1 cellular context compared by ENCODE assay signal in genomic region chr2:18643532-18644462, GRCh38.
TF ChIP-seq lines count a peak whose summit lies in the region.

No MANE protein-coding gene starts in this region.

TF ChIP-seq in WTC11, 78 proteins besides CTCF, POLR2A, EP300 and RAD21 (continued from another document):
- no peak for TF ChIP-seq AR (CRISPR knock-in tag; IDR thresholded peaks at IDR 0.05)
- TF ChIP-seq ZSCAN18 (CRISPR knock-in tag; IDR thresholded peaks at IDR 0.05) = no peak
- TF ChIP-seq EMX1 (CRISPR knock-in tag; IDR thresholded peaks at IDR 0.05) = no peak
- TF ChIP-seq FOXJ3 (CRISPR knock-in tag; IDR thresholded peaks at IDR 0.05; ENCODE audit: borderline replicate concordance) = no peak
- no peak for TF ChIP-seq PRRX2 (CRISPR knock-in tag; IDR thresholded peaks at IDR 0.05)
- no peak for TF ChIP-seq FOXP1 (CRISPR knock-in tag; IDR thresholded peaks at IDR 0.05; ENCODE audit: borderline replicate concordance)
- no peak for TF ChIP-seq KAT7 (CRISPR knock-in tag; IDR thresholded peaks at IDR 0.05; ENCODE audit: borderline replicate concordance)
- no peak for TF ChIP-seq ZNF281 (CRISPR knock-in tag; IDR thresholded peaks at IDR 0.05)
- TF ChIP-seq, protein P1, sequence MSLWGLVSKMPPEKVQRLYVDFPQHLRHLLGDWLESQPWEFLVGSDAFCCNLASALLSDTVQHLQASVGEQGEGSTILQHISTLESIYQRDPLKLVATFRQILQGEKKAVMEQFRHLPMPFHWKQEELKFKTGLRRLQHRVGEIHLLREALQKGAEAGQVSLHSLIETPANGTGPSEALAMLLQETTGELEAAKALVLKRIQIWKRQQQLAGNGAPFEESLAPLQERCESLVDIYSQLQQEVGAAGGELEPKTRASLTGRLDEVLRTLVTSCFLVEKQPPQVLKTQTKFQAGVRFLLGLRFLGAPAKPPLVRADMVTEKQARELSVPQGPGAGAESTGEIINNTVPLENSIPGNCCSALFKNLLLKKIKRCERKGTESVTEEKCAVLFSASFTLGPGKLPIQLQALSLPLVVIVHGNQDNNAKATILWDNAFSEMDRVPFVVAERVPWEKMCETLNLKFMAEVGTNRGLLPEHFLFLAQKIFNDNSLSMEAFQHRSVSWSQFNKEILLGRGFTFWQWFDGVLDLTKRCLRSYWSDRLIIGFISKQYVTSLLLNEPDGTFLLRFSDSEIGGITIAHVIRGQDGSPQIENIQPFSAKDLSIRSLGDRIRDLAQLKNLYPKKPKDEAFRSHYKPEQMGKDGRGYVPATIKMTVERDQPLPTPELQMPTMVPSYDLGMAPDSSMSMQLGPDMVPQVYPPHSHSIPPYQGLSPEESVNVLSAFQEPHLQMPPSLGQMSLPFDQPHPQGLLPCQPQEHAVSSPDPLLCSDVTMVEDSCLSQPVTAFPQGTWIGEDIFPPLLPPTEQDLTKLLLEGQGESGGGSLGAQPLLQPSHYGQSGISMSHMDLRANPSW (CRISPR knock-in tag; conservative IDR thresholded peaks at IDR 0.05; ENCODE audit: low read depth) = no peak
- TF ChIP-seq NR1H2 (CRISPR knock-in tag; IDR thresholded peaks at IDR 0.05) = no peak
TF ChIP-seq in WTC11: peak in this region for 0.
